Comparison of ENCODE assay signal across 21 cellular contexts in the genomic region with DNA sequence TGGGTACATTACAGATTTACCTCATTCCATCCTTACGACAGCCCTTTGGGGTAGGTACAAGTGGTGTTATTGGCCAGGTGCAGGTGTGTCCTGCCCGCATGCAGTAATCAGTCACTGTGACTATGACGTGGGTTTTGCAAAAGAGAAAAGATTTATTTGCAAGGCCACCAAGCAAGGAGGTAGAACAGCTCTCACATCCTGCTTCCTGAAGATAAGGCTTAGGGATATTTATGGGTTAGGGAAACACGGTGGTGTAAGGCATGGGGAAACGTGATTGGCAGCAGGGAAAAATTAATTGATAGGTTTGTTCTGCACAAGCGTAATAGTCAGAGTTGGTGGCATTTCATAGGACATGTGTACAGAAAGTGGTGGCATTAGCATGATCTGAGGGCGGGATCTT.
"Had no signal": no experiment of that assay in that cellular context is flagged by ENCODE, and none has a peak within 500 bp of the region (broad histone marks: within the 10 kb centered on the region; RNA-seq: fewer than 3 reads in every experiment).

No MANE protein-coding gene starts in this region.

- H3K4me1 ChIP-seq: esophagus squamous epithelium, lower lobe of right lung had no signal

- H3K9me3 ChIP-seq: esophagus squamous epithelium, lower lobe of right lung, neutrophil, pancreas, right lobe of liver, stomach, thyroid gland had no signal

- H3K27me3 ChIP-seq: esophagus squamous epithelium, neutrophil, pancreas, right lobe of liver, stomach, thyroid gland had no signal

- H3K36me3 ChIP-seq: esophagus squamous epithelium, lower lobe of right lung, neutrophil, pancreas, right lobe of liver, stomach, thyroid gland had no signal

- H3K27ac ChIP-seq: esophagus squamous epithelium, lower lobe of right lung, neutrophil, pancreas, right lobe of liver, stomach, thyroid gland had no signal

- FAIRE-seq: colon, keratinocyte, pancreas, small intestine had no signal

- H3K4me3 ChIP-seq: esophagus squamous epithelium, lower lobe of right lung, pancreas, right lobe of liver, stomach, thyroid gland had no signal

- DNase-seq: effector memory CD4-positive, alpha-beta T cell; erythroblast; esophagus squamous epithelium; foreskin melanocyte; hypothalamus; immature natural killer cell; left ventricle myocardium superior; lower lobe of right lung; natural killer cell; pancreas; right lobe of liver; small intestine; stimulated activated CD4-positive, alpha-beta T cell treated with anti-CD3 and anti-CD28 coated beads, Interleukin-15, amount 100 ng/mL, for 24 hours; stimulated activated CD4-positive, alpha-beta T cell treated with anti-CD3 and anti-CD28 coated beads, Interleukin-2, amount 100 ng/mL, for 48 hours; stimulated activated naive CD4-positive, alpha-beta T cell treated with Interleukin-2 at 50 U/mL for 16 hours; stomach; thyroid gland; trophoblast cell had no signal

- ATAC-seq: left ventricle myocardium superior, lower lobe of right lung, natural killer cell, pancreas, right lobe of liver had no signal
